23 cellular contexts compared by ENCODE assay signal in the genomic region with DNA sequence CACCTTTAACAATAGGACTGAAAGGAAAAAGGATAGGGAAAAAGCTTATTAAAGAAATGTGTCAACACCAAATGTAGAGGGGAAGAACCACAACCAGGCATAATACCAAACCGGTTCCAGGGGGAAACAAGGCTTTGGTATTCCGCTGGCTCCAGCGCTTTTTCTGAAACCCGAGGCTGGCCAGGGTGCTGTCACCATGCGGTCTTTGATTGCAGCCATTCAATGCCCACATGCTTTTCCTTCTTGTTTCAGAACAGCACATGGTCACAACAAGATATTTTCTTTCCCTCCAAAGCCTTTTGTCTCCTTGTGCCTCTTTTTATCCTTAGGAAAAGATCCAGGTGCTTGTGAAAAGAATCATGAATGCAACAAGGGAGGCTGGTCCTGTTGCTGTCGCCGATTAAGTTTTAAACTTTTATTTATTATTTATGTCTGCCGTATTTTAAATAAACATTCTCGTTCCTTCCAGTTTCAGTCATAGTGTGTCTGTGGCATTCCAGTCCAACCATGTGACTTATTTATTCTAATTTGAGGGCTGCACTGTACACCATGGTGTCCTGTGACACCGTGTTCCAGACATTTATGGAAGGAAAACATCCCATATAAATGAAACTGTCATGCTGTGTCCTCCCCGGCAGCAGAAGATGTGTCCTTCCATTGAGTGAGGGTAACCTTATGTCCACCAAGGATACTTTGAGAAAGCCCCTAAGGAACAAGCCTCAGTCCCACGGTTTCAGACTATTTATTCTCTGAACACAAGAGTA. TPM values are rescaled to one million over a fixed set of nuclear protein-coding genes. Genes with fewer than 3 reads are reported as not detected.
DNase-seq lines count a peak whose midpoint lies in the region; ATAC-seq and TF ChIP-seq lines count a peak whose summit lies in the region.
"Had no signal": no experiment of that assay in that cellular context is flagged by ENCODE, and none has a peak within 500 bp of the region (broad histone marks: within the 10 kb centered on the region; RNA-seq: fewer than 3 reads in every experiment).

No MANE protein-coding gene starts in this region.

- TF ChIP-seq CTCF in 22Rv1 (IDR thresholded peaks at IDR 0.05) (no peak), progenitor cell of endocrine pancreas (IDR thresholded peaks at IDR 0.05; ENCODE audit: unreplicated experiment) (no peak)

- no peaks in the 10 kb centered on the region for H3K9me3 ChIP-seq in SJSA1 (replicated peaks)
- H3K9me3 ChIP-seq: mucosa of descending colon had no signal

- H3K27ac ChIP-seq in 22Rv1 = peak overlapping the region; percentile 12; the same call in 1 of the 2 replicates
- H3K27ac ChIP-seq in SJSA1 = peak overlapping the region; percentile 25; the same call in 1 of the 2 replicates
- H3K27ac ChIP-seq: hepatocyte had no signal

- no peak overlapping the region for H3K4me3 Mint-ChIP-seq in progenitor cell of endocrine pancreas (ENCODE audit: low read depth)
- H3K4me3 Mint-ChIP-seq: activated CD8-positive, alpha-beta memory T cell treated with anti-CD3 and anti-CD28 coated beads, Interleukin-2, amount 10 ng/mL, durations not matched to agents 7 days and 5 days; type B pancreatic cell had no signal

- H3K27ac Mint-ChIP-seq in progenitor cell of endocrine pancreas = peak overlapping the region; percentile 11
- H3K27ac Mint-ChIP-seq: activated CD8-positive, alpha-beta memory T cell treated with anti-CD3 and anti-CD28 coated beads, Interleukin-2, amount 10 ng/mL, durations not matched to agents 7 days and 5 days; type B pancreatic cell had no signal

- H3K27me3 Mint-ChIP-seq in progenitor cell of endocrine pancreas = no peaks in the 10 kb centered on the region
- H3K27me3 Mint-ChIP-seq: type B pancreatic cell had no signal

- H3K36me3 ChIP-seq in SJSA1 = peaks cover 6% of the 10 kb centered on the region; the same call in 1 of the 2 replicates

- DNase-seq in SJSA1 (ENCODE audit: low read depth in 1 of 2, low spot score in 2 of 2) (peak in 1 of 2 experiments; percentile 39), Right ventricle myocardium superior (no peak), progenitor cell of endocrine pancreas (ENCODE audit: low spot score, unreplicated experiment) (no peak), glomerular visceral epithelial cell (ENCODE audit: extremely low spot score) (no peak), hepatic stellate cell (ENCODE audit: low spot score) (no peak)
- DNase-seq: ACHN; activated CD8-positive, alpha-beta memory T cell treated with anti-CD3 and anti-CD28 coated beads, Interleukin-2, amount 10 ng/mL, durations not matched to agents 7 days and 5 days; activated effector memory CD4-positive, alpha-beta T cell treated with Interleukin-2 at 50 U/mL for 16 hours; aorta; DMS79 treated with DMSO at 0.1 percent for 48 hours; kidney; mucosa of descending colon; NCI-H1092 treated with DMSO at 0.1 percent for 48 hours; nucleus accumbens; small intestine; T-helper 2 cell had no signal

- peaks cover 16% of the 10 kb centered on the region for H3K4me1 ChIP-seq in SJSA1 (replicated peaks)

- no peaks in the 10 kb centered on the region for H3K27me3 ChIP-seq in SJSA1 (replicated peaks)
- H3K27me3 ChIP-seq: hepatocyte had no signal

- H3K9me3 Mint-ChIP-seq in progenitor cell of endocrine pancreas (ENCODE audit: low read depth) = no peaks in the 10 kb centered on the region
- H3K9me3 Mint-ChIP-seq: type B pancreatic cell had no signal

- no peak overlapping the region for H3K4me3 ChIP-seq in SJSA1
- H3K4me3 ChIP-seq: hepatocyte, mucosa of descending colon had no signal

- H3K4me1 Mint-ChIP-seq in progenitor cell of endocrine pancreas (ENCODE audit: low read depth) = no peaks in the 10 kb centered on the region

- peaks cover 19% of the 10 kb centered on the region for H3K36me3 Mint-ChIP-seq in progenitor cell of endocrine pancreas (ENCODE audit: insufficient read depth)

- peak; percentile 78 for ATAC-seq in Right ventricle myocardium superior (ENCODE audit: poor library complexity)
- no peak for ATAC-seq in GM19023 (IDR thresholded peaks at IDR 0.05; ENCODE audit: unreplicated experiment)
- ATAC-seq in HG02870 (IDR thresholded peaks at IDR 0.05; ENCODE audit: unreplicated experiment) = no peak
- ATAC-seq: activated CD4-positive, CD25-positive, alpha-beta regulatory T cell treated with anti-CD3 and anti-CD28 coated beads, Interleukin-2, amount 50 U/mL, for 24 hours; activated CD8-positive, alpha-beta memory T cell treated with anti-CD3 and anti-CD28 coated beads, Interleukin-2, amount 10 ng/mL, durations not matched to agents 7 days and 5 days; esophagus mucosa; mucosa of descending colon had no signal

- intact Hi-C loops in Right ventricle myocardium superior (cut with DNase I) = loop anchor here (10.0 kb wide), 1 partner anchor 330 kb away; no protein-coding TSS in a partner anchor

RNA-seq across cellular contexts. Expression of a gene that starts 41.1 kb away (rescaled TPM):
- not detected in 2 replicates for total RNA-seq in SJSA1 (2014; rRNA removed; shearing (Covaris generic))
- total RNA-seq in Right ventricle myocardium superior = not detected
- total RNA-seq in progenitor cell of endocrine pancreas = 1.1 and 1.6 TPM in 2 replicates
- total RNA-seq: activated CD8-positive, alpha-beta memory T cell treated with anti-CD3 and anti-CD28 coated beads, Interleukin-2, amount 10 ng/mL, durations not matched to agents 7 days and 5 days; aorta; kidney had no signal
